1 cellular context compared by ENCODE assay signal in genomic region chr10:17214991-17215781, GRCh38.
TF ChIP-seq lines count a peak whose summit lies in the region.

No MANE protein-coding gene starts in this region.

TF ChIP-seq in HCT116, 20 proteins besides CTCF, POLR2A, EP300 and RAD21 (continued from another document):
- peak; percentile 94 for TF ChIP-seq MAX (IDR thresholded peaks at IDR 0.05)
- peak; percentile 36 for TF ChIP-seq JUND (IDR thresholded peaks at IDR 0.05)
- TF ChIP-seq CBX3 (IDR thresholded peaks at IDR 0.05; ENCODE audit: low read depth), result peak; percentile 74; the same call in 1 of the 2 replicates
- TF ChIP-seq ZBTB33 (IDR thresholded peaks at IDR 0.05; ENCODE audit: extremely low read depth, insufficient replicate concordance, low read length), result no peak
